In genomic region chr5:72179816-72180440, GRCh38 we compare ENCODE assay signal across 1 cellular context.
TF ChIP-seq lines count a peak whose summit lies in the region.

No MANE protein-coding gene starts in this region.

TF ChIP-seq in H1, 55 proteins besides CTCF, POLR2A, EP300 and RAD21 (continued from another document):
- TF ChIP-seq ATF2 (IDR thresholded peaks at IDR 0.05; ENCODE audit: low read length) = no peak
- no peak for TF ChIP-seq FOSL1 (IDR thresholded peaks at IDR 0.05; ENCODE audit: insufficient read depth, low read depth, low read length)
- no peak for TF ChIP-seq CREB1 (IDR thresholded peaks at IDR 0.05)
- no peak for TF ChIP-seq RNF2 (IDR thresholded peaks at IDR 0.05; ENCODE audit: borderline replicate concordance, low read depth, low read length, missing control alignments, poor library complexity, severe bottlenecking)
- TF ChIP-seq MAX (IDR thresholded peaks at IDR 0.05) = no peak
- TF ChIP-seq RXRA (IDR thresholded peaks at IDR 0.05; ENCODE audit: insufficient read depth, low read depth, low read length) = no peak
- no peak for TF ChIP-seq MAFK (IDR thresholded peaks at IDR 0.05; ENCODE audit: low read depth, low read length)
- TF ChIP-seq HDAC6 (IDR thresholded peaks at IDR 0.05; ENCODE audit: low read depth, low read length) = no peak
- TF ChIP-seq GABPA (IDR thresholded peaks at IDR 0.05; ENCODE audit: borderline replicate concordance, insufficient read depth, low read length) = no peak
- TF ChIP-seq KDM4A (IDR thresholded peaks at IDR 0.05; ENCODE audit: low read depth, low read length, severe bottlenecking) = no peak
- TF ChIP-seq SAP30 (IDR thresholded peaks at IDR 0.05; ENCODE audit: insufficient read depth, insufficient replicate concordance, low read length) = no peak
- no peak for TF ChIP-seq SP2 (IDR thresholded peaks at IDR 0.05; ENCODE audit: low read length)
- no peak for TF ChIP-seq TAF7 (optimal IDR thresholded peaks at IDR 0.05; ENCODE audit: borderline replicate concordance, low read depth, low read length)
- no peak for TF ChIP-seq SUZ12 (IDR thresholded peaks at IDR 0.05; ENCODE audit: low read length)
- TF ChIP-seq POU5F1 (IDR thresholded peaks at IDR 0.05; ENCODE audit: low read depth, low read length) = no peak
